30 cellular contexts compared by ENCODE assay signal in the genomic region with DNA sequence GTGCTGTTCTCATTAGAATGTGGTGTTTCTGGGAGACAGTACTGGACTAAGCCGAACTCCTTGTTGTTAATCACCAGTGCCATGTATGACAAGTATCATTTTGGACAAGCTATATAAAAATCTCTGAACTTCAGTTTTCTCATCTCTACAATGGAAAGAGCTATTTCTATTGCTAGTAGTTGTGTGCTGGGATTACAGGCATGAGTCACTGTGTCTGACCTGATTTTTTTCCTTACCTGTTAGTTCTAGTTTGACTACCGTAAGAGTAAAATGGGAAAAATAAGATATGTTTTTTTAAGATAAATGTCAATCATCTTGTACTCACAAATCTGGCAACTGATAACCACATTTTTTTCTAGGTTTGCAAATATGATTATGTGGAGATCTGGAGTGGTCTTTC.
"Had no signal": no experiment of that assay in that cellular context is flagged by ENCODE, and none has a peak within 500 bp of the region (broad histone marks: within the 10 kb centered on the region; RNA-seq: fewer than 3 reads in every experiment).

No MANE protein-coding gene starts in this region.

- H3K27ac ChIP-seq: brain microvascular endothelial cell, left ventricle myocardium inferior, thyroid gland, upper lobe of left lung, VCaP had no signal

- DNase-seq: activated CD4-positive, alpha-beta T cell treated with anti-CD3 and anti-CD28 coated beads for 48 hours; activated CD4-positive, alpha-beta T cell treated with anti-CD3 and anti-CD28 coated beads, Interleukin-2, amount 50 U/mL, for 48 hours; activated CD8-positive, alpha-beta memory T cell treated with anti-CD3 and anti-CD28 coated beads, Interleukin-2, amount 50 U/mL, for 4 hours; activated gamma-delta T cell; activated naive CD4-positive, alpha-beta T cell treated with anti-CD3 and anti-CD28 coated beads, Interleukin-2, amount 50 U/mL, for 16 hours; activated T-cell treated with anti-CD3 and anti-CD28 coated beads, Interleukin-2, amount 50 U/mL, for 1 hour; amniotic stem cell; brain microvascular endothelial cell; central memory CD4-positive, alpha-beta T cell; esophagus squamous epithelium; left ventricle myocardium inferior; mucosa of descending colon; posterior cingulate gyrus; stimulated activated CD4-positive, alpha-beta T cell treated with anti-CD3 and anti-CD28 coated beads, Interleukin-4, amount 100 ng/mL, for 24 hours; substantia nigra; T-helper 9 cell; thyroid gland; upper lobe of left lung had no signal

- H3K27me3 ChIP-seq: brain microvascular endothelial cell, esophagus squamous epithelium, thyroid gland, upper lobe of left lung had no signal

- FAIRE-seq: astrocyte, endothelial cell of umbilical vein, islet of Langerhans, TTC549 had no signal

- ATAC-seq: mucosa of descending colon; natural killer cell treated with Interleukin-12 subunit alpha and Interleukin-12 subunit beta and Interleukin-15 and Interleukin-18, amount 100 ng/mL, for 72 hours; sciatic nerve; stimulated activated effector memory CD8-positive, alpha-beta T cell treated with anti-CD3 and anti-CD28 coated beads, Interleukin-12 subunit alpha, Interleukin-12 subunit beta, amount 100 ng/mL, for 72 hours had no signal

- H3K4me1 Mint-ChIP-seq: stimulated activated effector memory CD8-positive, alpha-beta T cell treated with anti-CD3 and anti-CD28 coated beads, Interleukin-12 subunit alpha, Interleukin-12 subunit beta, amount 100 ng/mL, for 72 hours had no signal

- H3K4me3 Mint-ChIP-seq: natural killer cell treated with Interleukin-12 subunit alpha and Interleukin-12 subunit beta and Interleukin-15 and Interleukin-18, amount 100 ng/mL, for 72 hours; stimulated activated effector memory CD8-positive, alpha-beta T cell treated with anti-CD3 and anti-CD28 coated beads, Interleukin-12 subunit alpha, Interleukin-12 subunit beta, amount 100 ng/mL, for 72 hours; stimulated activated naive CD8-positive, alpha-beta T cell treated with anti-CD3 and anti-CD28 coated beads, Interleukin-15, Interleukin-2, amounts not matched to agents 100 ng/mL and 50 ng/mL, for 24 hours; T-helper 1 cell treated with Interleukin-12 subunit alpha and Interleukin-12 subunit beta and Interleukin-4 antibody, amounts not matched to agents 30 μg/mL and 1 μg/mL, for 36 hours had no signal

- H3K4me3 ChIP-seq: esophagus squamous epithelium, left ventricle myocardium inferior, lung, mucosa of descending colon, skin epidermis, thyroid gland, upper lobe of left lung had no signal

- H3K9me3 ChIP-seq: esophagus squamous epithelium, mucosa of descending colon, thyroid gland, upper lobe of left lung had no signal

- H3K4me1 ChIP-seq: left ventricle myocardium inferior, thyroid gland, upper lobe of left lung had no signal

- H3K9me3 Mint-ChIP-seq: stimulated activated effector memory CD8-positive, alpha-beta T cell treated with anti-CD3 and anti-CD28 coated beads, Interleukin-12 subunit alpha, Interleukin-12 subunit beta, amount 100 ng/mL, for 72 hours; stimulated activated naive CD8-positive, alpha-beta T cell treated with anti-CD3 and anti-CD28 coated beads, Interleukin-15, Interleukin-2, amounts not matched to agents 100 ng/mL and 50 ng/mL, for 24 hours; T-helper 1 cell treated with Interleukin-12 subunit alpha and Interleukin-12 subunit beta and Interleukin-4 antibody, amounts not matched to agents 30 μg/mL and 1 μg/mL, for 36 hours had no signal

- H3K27me3 Mint-ChIP-seq: natural killer cell treated with Interleukin-12 subunit alpha and Interleukin-12 subunit beta and Interleukin-15 and Interleukin-18, amount 100 ng/mL, for 72 hours; stimulated activated naive CD8-positive, alpha-beta T cell treated with anti-CD3 and anti-CD28 coated beads, Interleukin-15, Interleukin-2, amounts not matched to agents 100 ng/mL and 50 ng/mL, for 24 hours had no signal

- H3K36me3 Mint-ChIP-seq: natural killer cell treated with Interleukin-12 subunit alpha and Interleukin-12 subunit beta and Interleukin-15 and Interleukin-18, amount 100 ng/mL, for 72 hours; stimulated activated effector memory CD8-positive, alpha-beta T cell treated with anti-CD3 and anti-CD28 coated beads, Interleukin-12 subunit alpha, Interleukin-12 subunit beta, amount 100 ng/mL, for 72 hours had no signal

- H3K27ac Mint-ChIP-seq: natural killer cell treated with Interleukin-12 subunit alpha and Interleukin-12 subunit beta and Interleukin-15 and Interleukin-18, amount 100 ng/mL, for 72 hours; stimulated activated effector memory CD8-positive, alpha-beta T cell treated with anti-CD3 and anti-CD28 coated beads, Interleukin-12 subunit alpha, Interleukin-12 subunit beta, amount 100 ng/mL, for 72 hours; stimulated activated naive CD8-positive, alpha-beta T cell treated with anti-CD3 and anti-CD28 coated beads, Interleukin-15, Interleukin-2, amounts not matched to agents 100 ng/mL and 50 ng/mL, for 24 hours; T-helper 1 cell treated with Interleukin-12 subunit alpha and Interleukin-12 subunit beta and Interleukin-4 antibody, amounts not matched to agents 30 μg/mL and 1 μg/mL, for 36 hours had no signal

- H3K36me3 ChIP-seq: brain microvascular endothelial cell, esophagus squamous epithelium, left ventricle myocardium inferior, thyroid gland, upper lobe of left lung had no signal
